25 cellular contexts compared by ENCODE assay signal in the genomic region with DNA sequence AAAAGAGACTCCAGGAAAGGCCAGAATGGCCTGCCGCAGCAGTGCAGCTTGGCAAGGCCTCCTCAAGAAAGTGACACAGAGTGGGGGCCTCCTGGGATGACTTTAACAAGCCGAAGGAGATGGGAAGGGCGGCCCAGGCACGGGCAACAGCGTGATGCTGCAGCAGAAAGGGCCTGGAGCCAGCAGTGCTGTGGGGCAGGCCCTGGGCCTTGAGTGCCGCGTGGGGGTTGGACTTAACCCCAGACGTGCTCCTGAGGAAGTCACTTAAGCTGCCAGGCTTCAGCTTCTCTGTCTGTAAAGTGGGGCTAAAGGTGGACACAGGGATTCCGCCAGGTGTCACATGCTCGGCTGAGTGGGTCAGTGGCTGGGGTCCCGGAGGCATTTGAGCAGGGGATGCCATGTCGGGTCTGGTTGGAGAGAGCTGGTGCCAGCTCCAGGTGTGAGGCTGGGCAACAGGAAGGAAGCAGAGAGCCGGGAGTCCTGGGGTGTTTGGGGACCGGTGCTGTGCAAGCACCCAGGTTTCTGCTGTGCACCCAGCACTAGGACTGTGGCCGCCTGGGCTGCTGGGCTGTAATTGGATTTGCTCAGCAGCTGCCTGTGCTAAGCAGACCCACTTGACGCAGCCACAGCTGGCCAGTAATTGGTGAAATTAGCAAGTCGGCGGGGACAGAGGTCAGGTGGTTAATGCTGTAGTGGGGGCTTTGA. TPM values are rescaled to one million over a fixed set of nuclear protein-coding genes. Genes with fewer than 3 reads are reported as not detected.
DNase-seq lines count a peak whose midpoint lies in the region; ATAC-seq, FAIRE-seq and TF ChIP-seq lines count a peak whose summit lies in the region.
"Had no signal": no experiment of that assay in that cellular context is flagged by ENCODE, and none has a peak within 500 bp of the region (broad histone marks: within the 10 kb centered on the region; RNA-seq: fewer than 3 reads in every experiment).

No MANE protein-coding gene starts in this region.

- peak; percentile 52 for FAIRE-seq in bronchial epithelial cell (lab: Jason Lieb, UNC)

- TF ChIP-seq CTCF in bronchial epithelial cell (IDR thresholded peaks at IDR 0.05; ENCODE audit: insufficient read depth, low read length, severe bottlenecking) (no peak), neural progenitor cell (IDR thresholded peaks at IDR 0.05) (no peak)

- peaks cover 12% of the 10 kb centered on the region for H3K27me3 ChIP-seq in bronchial epithelial cell (ENCODE audit: control insufficient read depth, insufficient read depth, low read length)
- H3K27me3 ChIP-seq in neural progenitor cell: peaks cover 22% of the 10 kb centered on the region

- H3K27me3 Mint-ChIP-seq in neural progenitor cell (ENCODE audit: insufficient read depth, low read depth): peaks cover 19% of the 10 kb centered on the region

- peaks cover 30% of the 10 kb centered on the region for H3K4me1 Mint-ChIP-seq in neural progenitor cell
- H3K4me1 Mint-ChIP-seq: B cell; CD4-positive, CD25-positive, alpha-beta regulatory T cell had no signal

- H3K9ac ChIP-seq in neural progenitor cell: no peak overlapping the region
- H3K9ac ChIP-seq: KMS-11 had no signal

- H3K9me3 ChIP-seq in neural progenitor cell (ENCODE audit: low read depth): no peaks in the 10 kb centered on the region
- H3K9me3 ChIP-seq: SJSA1 had no signal

- H3K4me3 Mint-ChIP-seq in neural progenitor cell: no peak overlapping the region
- H3K4me3 Mint-ChIP-seq: B cell; CD4-positive, CD25-positive, alpha-beta regulatory T cell had no signal

- no peaks in the 10 kb centered on the region for H4K20me1 ChIP-seq in neural progenitor cell (ENCODE audit: low read depth)

- H3K36me3 Mint-ChIP-seq in neural progenitor cell: no peaks in the 10 kb centered on the region
- H3K36me3 Mint-ChIP-seq: CD4-positive, CD25-positive, alpha-beta regulatory T cell had no signal

- no peak for ATAC-seq in HG03280 (IDR thresholded peaks at IDR 0.05; ENCODE audit: unreplicated experiment)
- ATAC-seq: HCT116, Panc1 had no signal

- no peak overlapping the region for H3K27ac ChIP-seq in neural progenitor cell
- H3K27ac ChIP-seq: KMS-11, SJSA1 had no signal

- DNase-seq in NCI-H1436 (lab: John Stamatoyannopoulos, UW) (peak; percentile 35), NCI-H1436 treated with DMSO at 0.1 percent for 48 hours (lab: John Stamatoyannopoulos, UW) (no peak), NCI-H82 (lab: John Stamatoyannopoulos, UW) (peak; percentile 94), bronchial epithelial cell (ENCODE audit: low read depth) (no peak), neural progenitor cell (ENCODE audit: low spot score) (peak; percentile 17), NCI-H1694 (lab: John Stamatoyannopoulos, UW) (no peak)
- DNase-seq in stimulated activated naive CD4-positive, alpha-beta T cell (lab: John Stamatoyannopoulos, UW): no peak
- DNase-seq: CD4-positive, CD25-positive, alpha-beta regulatory T cell; COR-L47; DMS153; GDM1; MV-4-11; NCI-H146; NCI-H2081; NCI-H2171 treated with DMSO at 0.1 percent for 48 hours; NCI-H774 had no signal

- H3K4me3 ChIP-seq in bronchial epithelial cell (ENCODE audit: low read depth, low read length): no peak overlapping the region
- no peak overlapping the region for H3K4me3 ChIP-seq in neural progenitor cell
- H3K4me3 ChIP-seq: SJSA1 had no signal

- no peak overlapping the region for H2AFZ ChIP-seq in neural progenitor cell (replicated peaks)

- H3K9me3 Mint-ChIP-seq in neural progenitor cell: peaks cover 3% of the 10 kb centered on the region
- H3K9me3 Mint-ChIP-seq: CD4-positive, CD25-positive, alpha-beta regulatory T cell had no signal

- peak overlapping the region; percentile 87 for H3K27ac Mint-ChIP-seq in neural progenitor cell
- H3K27ac Mint-ChIP-seq: B cell had no signal

- no peaks in the 10 kb centered on the region for H3F3A ChIP-seq in neural progenitor cell (ENCODE audit: low read depth)

- peaks cover 5% of the 10 kb centered on the region for H3K4me1 ChIP-seq in neural progenitor cell

- no peak overlapping the region for H3K4me2 ChIP-seq in neural progenitor cell
- H3K4me2 ChIP-seq: KMS-11 had no signal

- no peaks in the 10 kb centered on the region for H3K79me2 ChIP-seq in neural progenitor cell (ENCODE audit: low read depth)

- no peaks in the 10 kb centered on the region for H3K36me3 ChIP-seq in bronchial epithelial cell (ENCODE audit: control insufficient read depth, insufficient read depth, low read length)
- no peaks in the 10 kb centered on the region for H3K36me3 ChIP-seq in neural progenitor cell
- H3K36me3 ChIP-seq: SJSA1 had no signal

RNA-seq across cellular contexts. Expression of a gene that starts 7.8 kb away (rescaled TPM):
- total RNA-seq in bronchial epithelial cell (not detected in 2 replicates), neural progenitor cell (ENCODE audit: low replicate concordance) (not detected in 2 replicates)
- total RNA-seq: A172; B cell; CD4-positive, CD25-positive, alpha-beta regulatory T cell; Daoy; NCI-H460; SJSA1 had no signal

RNA-seq across cellular contexts. Expression of a gene that starts 34.1 kb away (rescaled TPM):
- total RNA-seq in bronchial epithelial cell: under 0.01 TPM in 1 of 2 replicates, not detected in the other
- total RNA-seq in neural progenitor cell (ENCODE audit: low replicate concordance): 0.09 TPM in 1 of 2 replicates, not detected in the other
- total RNA-seq: B cell had no signal

Comparison
In these comparisons a context has a peak if more than half of its experiments do, and no peak if none do; other contexts are left out.
1. DNase-seq: peak in NCI-H1436 (single experiment), NCI-H82 (single experiment) and neural progenitor cell (single experiment); none in NCI-H1436 treated with DMSO at 0.1 percent for 48 hours (single experiment), bronchial epithelial cell (single experiment), NCI-H1694 (single experiment) and stimulated activated naive CD4-positive, alpha-beta T cell (0 of 6).